Comparison of ENCODE assay signal across 27 cellular contexts in the genomic region with DNA sequence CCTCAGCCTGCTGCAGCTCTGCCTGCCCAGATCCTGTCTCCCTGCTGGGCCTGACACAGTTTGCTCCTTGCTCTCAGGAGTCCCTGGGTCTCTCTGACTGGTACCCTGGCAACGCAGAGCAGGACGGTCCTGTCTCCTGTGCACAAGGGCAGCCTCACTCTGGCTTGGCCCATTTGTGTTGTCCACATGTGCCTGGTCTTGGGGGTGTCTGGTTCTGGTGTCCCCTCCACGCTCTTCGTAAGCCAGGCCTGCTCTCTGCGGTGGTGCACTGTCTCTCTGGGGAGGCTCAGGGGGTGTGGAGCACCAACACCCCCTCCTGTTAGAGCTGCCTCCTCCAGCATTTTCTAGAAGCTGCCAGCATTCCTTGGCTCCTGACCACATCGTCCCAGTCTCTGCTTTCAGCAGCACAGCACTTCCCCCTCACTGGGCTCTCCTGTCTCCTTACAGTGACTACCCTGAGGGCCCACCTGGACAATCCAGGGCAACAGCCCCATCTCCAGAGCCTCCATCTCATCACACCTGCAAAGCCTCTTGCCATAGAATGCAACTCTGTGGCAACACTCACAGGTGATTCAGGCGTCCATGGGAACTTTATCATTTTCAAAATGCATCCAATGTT.
"Had no signal": no experiment of that assay in that cellular context is flagged by ENCODE, and none has a peak within 500 bp of the region (broad histone marks: within the 10 kb centered on the region; RNA-seq: fewer than 3 reads in every experiment).

No MANE protein-coding gene starts in this region.

- H3K27me3 ChIP-seq: SJCRH30 had no signal

- H3K27me3 Mint-ChIP-seq: activated naive CD8-positive, alpha-beta T cell treated with anti-CD3 and anti-CD28 coated beads, Interleukin-2, amount 50 U/mL, for 24 hours had no signal

- H3K27ac ChIP-seq: SJCRH30, SK-N-MC, WERI-Rb-1 had no signal

- H3K4me3 Mint-ChIP-seq: activated CD4-positive, alpha-beta memory T cell treated with anti-CD3 and anti-CD28 coated beads, Interleukin-2, amount 10 ng/mL, durations not matched to agents 7 days and 5 days; activated naive CD4-positive, alpha-beta T cell treated with anti-CD3 and anti-CD28 coated beads, Interleukin-2, amount 10 ng/mL, durations not matched to agents 7 days and 5 days; activated naive CD8-positive, alpha-beta T cell; activated naive CD8-positive, alpha-beta T cell treated with anti-CD3 and anti-CD28 coated beads, Interleukin-2, amount 50 U/mL, for 24 hours; brain had no signal

- DNase-seq: activated CD4-positive, alpha-beta memory T cell treated with anti-CD3 and anti-CD28 coated beads, Interleukin-2, amount 10 ng/mL, durations not matched to agents 7 days and 5 days; activated CD4-positive, alpha-beta T cell treated with anti-CD3 and anti-CD28 coated beads for 1 hour; activated CD4-positive, alpha-beta T cell treated with anti-CD3 and anti-CD28 coated beads for 48 hours; activated CD4-positive, CD25-positive, alpha-beta regulatory T cell; activated effector memory CD4-positive, alpha-beta T cell treated with Interleukin-2 at 50 U/mL for 16 hours; activated naive CD4-positive, alpha-beta T cell treated with anti-CD3 and anti-CD28 coated beads, Interleukin-2, amount 10 ng/mL, durations not matched to agents 7 days and 5 days; activated naive CD8-positive, alpha-beta T cell treated with anti-CD3 and anti-CD28 coated beads, Interleukin-2, amount 50 U/mL, for 24 hours; activated T-cell treated with anti-CD3 and anti-CD28 coated beads, Interleukin-2, amount 50 U/mL, for 48 hours; caudate nucleus; Karpas-422; KBM-7; NCI-H146; NCI-H187; NCI-H2029 treated with DMSO at 0.1 percent for 48 hours; NCI-H2107; NCI-H2171; NCI-H510A; NCI-H526; NCI-H748 treated with DMSO at 0.1 percent for 48 hours; NK-92 treated with Interleukin-12 subunit alpha and Interleukin-12 subunit beta, amount 100 ng/mL, for 24 hours; SHP77; SJCRH30; T1000; WERI-Rb-1 had no signal

- H3K9me3 Mint-ChIP-seq: activated CD4-positive, alpha-beta memory T cell treated with anti-CD3 and anti-CD28 coated beads, Interleukin-2, amount 10 ng/mL, durations not matched to agents 7 days and 5 days; activated naive CD4-positive, alpha-beta T cell treated with anti-CD3 and anti-CD28 coated beads, Interleukin-2, amount 10 ng/mL, durations not matched to agents 7 days and 5 days; activated naive CD8-positive, alpha-beta T cell treated with anti-CD3 and anti-CD28 coated beads, Interleukin-2, amount 50 U/mL, for 24 hours had no signal

- H3K4me1 Mint-ChIP-seq: activated CD4-positive, alpha-beta memory T cell treated with anti-CD3 and anti-CD28 coated beads, Interleukin-2, amount 10 ng/mL, durations not matched to agents 7 days and 5 days; activated naive CD4-positive, alpha-beta T cell treated with anti-CD3 and anti-CD28 coated beads, Interleukin-2, amount 10 ng/mL, durations not matched to agents 7 days and 5 days; activated naive CD8-positive, alpha-beta T cell treated with anti-CD3 and anti-CD28 coated beads, Interleukin-2, amount 50 U/mL, for 24 hours had no signal

- ATAC-seq: activated naive CD8-positive, alpha-beta T cell treated with anti-CD3 and anti-CD28 coated beads, Interleukin-2, amount 50 U/mL, for 24 hours had no signal

- H3K9me3 ChIP-seq: SJCRH30 had no signal

- H3K27ac Mint-ChIP-seq: activated CD4-positive, alpha-beta memory T cell treated with anti-CD3 and anti-CD28 coated beads, Interleukin-2, amount 10 ng/mL, durations not matched to agents 7 days and 5 days; activated naive CD4-positive, alpha-beta T cell treated with anti-CD3 and anti-CD28 coated beads, Interleukin-2, amount 10 ng/mL, durations not matched to agents 7 days and 5 days; activated naive CD8-positive, alpha-beta T cell; activated naive CD8-positive, alpha-beta T cell treated with anti-CD3 and anti-CD28 coated beads, Interleukin-2, amount 50 U/mL, for 24 hours had no signal

- H3K4me1 ChIP-seq: SJCRH30 had no signal

- H3K36me3 Mint-ChIP-seq: activated naive CD4-positive, alpha-beta T cell treated with anti-CD3 and anti-CD28 coated beads, Interleukin-2, amount 10 ng/mL, durations not matched to agents 7 days and 5 days; activated naive CD8-positive, alpha-beta T cell; brain had no signal
